ENCODE assay signal across 1 cellular context in genomic region chr11:134731562-134731961, GRCh38.
TF ChIP-seq lines count a peak whose summit lies in the region.

No MANE protein-coding gene starts in this region.

TF ChIP-seq in H1, 55 proteins besides CTCF, POLR2A, EP300 and RAD21 (continued from another document):
- TF ChIP-seq, protein P1, sequence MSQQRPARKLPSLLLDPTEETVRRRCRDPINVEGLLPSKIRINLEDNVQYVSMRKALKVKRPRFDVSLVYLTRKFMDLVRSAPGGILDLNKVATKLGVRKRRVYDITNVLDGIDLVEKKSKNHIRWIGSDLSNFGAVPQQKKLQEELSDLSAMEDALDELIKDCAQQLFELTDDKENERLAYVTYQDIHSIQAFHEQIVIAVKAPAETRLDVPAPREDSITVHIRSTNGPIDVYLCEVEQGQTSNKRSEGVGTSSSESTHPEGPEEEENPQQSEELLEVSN (IDR thresholded peaks at IDR 0.05): no peak
- TF ChIP-seq PHF8 (conservative IDR thresholded peaks at IDR 0.05; ENCODE audit: low read depth, low read length): no peak
- peak; percentile 18 for TF ChIP-seq NANOG (IDR thresholded peaks at IDR 0.05; ENCODE audit: insufficient read depth, low read depth, low read length, poor library complexity, severe bottlenecking)
- no peak for TF ChIP-seq NRF1 (IDR thresholded peaks at IDR 0.05; ENCODE audit: low read depth, low read length)
- TF ChIP-seq TEAD4 (IDR thresholded peaks at IDR 0.05; ENCODE audit: low read depth, low read length): peak; percentile 75
